9 cellular contexts compared by ENCODE assay signal in genomic region chr16:53518550-53519416, GRCh38. TPM values are rescaled to one million over a fixed set of nuclear protein-coding genes. Genes with fewer than 3 reads are reported as not detected.
DNase-seq lines count a peak whose midpoint lies in the region; ATAC-seq, FAIRE-seq and TF ChIP-seq lines count a peak whose summit lies in the region.
"Had no signal": no experiment of that assay in that cellular context is flagged by ENCODE, and none has a peak within 500 bp of the region (broad histone marks: within the 10 kb centered on the region; RNA-seq: fewer than 3 reads in every experiment).

No MANE protein-coding gene starts in this region.

- H3K9me3 Mint-ChIP-seq in T-helper 2 cell treated with Interferon-gamma antibody and Interleukin-4, amounts not matched to agents 5 μg/mL and 100 μg/mL, for 36 hours, result peaks cover 7% of the 10 kb centered on the region
- no peaks in the 10 kb centered on the region for H3K9me3 Mint-ChIP-seq in natural killer cell treated with Interleukin-12 subunit alpha and Interleukin-12 subunit beta and Interleukin-15 and Interleukin-18, amount 100 ng/mL, for 72 hours

- no peak for TF ChIP-seq CTCF in GM12878 (IDR thresholded peaks at IDR 0.05 in 2 of 3, conservative IDR thresholded peaks at IDR 0.05 in 1 of 3; ENCODE audit: control insufficient read depth in 2 of 3, extremely low read depth in 1 of 3, insufficient read depth in 1 of 3, low read depth in 3 of 3, low read length in 3 of 3)

- H3K4me3 Mint-ChIP-seq in T-helper 2 cell treated with Interferon-gamma antibody and Interleukin-4, amounts not matched to agents 5 μg/mL and 100 μg/mL, for 36 hours, result peak overlapping the region; percentile 77
- H3K4me3 Mint-ChIP-seq in natural killer cell treated with Interleukin-12 subunit alpha and Interleukin-12 subunit beta and Interleukin-15 and Interleukin-18, amount 100 ng/mL, for 72 hours, result peak overlapping the region; percentile 81

- WGBS in GM12878 (ENCODE audit: insufficient coverage, insufficient replicate concordance, low lambda C conversion rate, missing lambda C conversion rate), result 3% methylated on average over 19 of the region's 19 CpGs

- FAIRE-seq in GM12878 (lab: Jason Lieb, UNC), result peak; percentile 96

- no peaks in the 10 kb centered on the region for H3K27me3 ChIP-seq in GM12878 (replicated peaks in 1 of 2; ENCODE audit: control insufficient read depth in 2 of 2, insufficient read depth in 2 of 2, low read length in 1 of 2)
- H3K27me3 ChIP-seq: ascending aorta had no signal

- H3K36me3 Mint-ChIP-seq in T-helper 2 cell treated with Interferon-gamma antibody and Interleukin-4, amounts not matched to agents 5 μg/mL and 100 μg/mL, for 36 hours (ENCODE audit: low read depth), result peaks cover 14% of the 10 kb centered on the region
- H3K36me3 Mint-ChIP-seq in natural killer cell treated with Interleukin-12 subunit alpha and Interleukin-12 subunit beta and Interleukin-15 and Interleukin-18, amount 100 ng/mL, for 72 hours, result peaks cover 12% of the 10 kb centered on the region

- CTCF ChIA-PET in GM12878 (lab: Yijun Ruan, JAX), result interaction anchor here (0.7 to 2.6 kb wide), 6 partner anchors 9 to 464 kb away, joined by 3 to 10 read pairs (median 4); partner anchors contain the start of gene CHD9

- H3K27ac ChIP-seq in GM12878 (ENCODE audit: control insufficient read depth, insufficient read depth), result peak overlapping the region; percentile 94

- POLR2A ChIA-PET in GM12878 (lab: Charles Lee), result interaction anchor here (0.6 to 1.8 kb wide), 9 partner anchors 11 to 373 kb away, joined by 3 to 12 read pairs (median 4); partner anchors contain the start of gene AKTIP

- H3K4me1 ChIP-seq in GM12878 (ENCODE audit: control insufficient read depth, insufficient read depth, low read length), result peaks cover 21% of the 10 kb centered on the region
- H3K4me1 ChIP-seq: ascending aorta had no signal

- peak overlapping the region; percentile 72 for H3K4me2 ChIP-seq in GM12878 (ENCODE audit: control insufficient read depth, insufficient read depth)

- peak overlapping the region; percentile 66 for H3K9ac ChIP-seq in GM12878 (ENCODE audit: control insufficient read depth, insufficient read depth, low read length)

- H3K4me1 Mint-ChIP-seq in T-helper 2 cell treated with Interferon-gamma antibody and Interleukin-4, amounts not matched to agents 5 μg/mL and 100 μg/mL, for 36 hours (ENCODE audit: low read depth), result peaks cover 51% of the 10 kb centered on the region
- peaks cover 47 to 53% of the 10 kb centered on the region in 2 donors for H3K4me1 Mint-ChIP-seq in natural killer cell treated with Interleukin-12 subunit alpha and Interleukin-12 subunit beta and Interleukin-15 and Interleukin-18, amount 100 ng/mL, for 72 hours (ENCODE audit: low read depth in 2 of 2)

- TF ChIP-seq EP300 in GM12878 (IDR thresholded peaks at IDR 0.05; ENCODE audit: borderline replicate concordance in 1 of 2, control insufficient read depth in 1 of 2, low read depth in 2 of 2, low read length in 2 of 2), result peak; percentile 82 to 85

- RAD21 ChIA-PET in GM12878 (lab: Charles Lee; ENCODE audit: unreplicated experiment), result interaction anchor here (0.7 to 1.6 kb wide), 12 partner anchors 9 to 461 kb away, joined by 3 to 8 read pairs (median 4); no protein-coding TSS in a partner anchor

- SMC1A ChIA-PET in GM12878 (lab: Charles Lee; ENCODE audit: uncharacterized antibody, unreplicated experiment), result interaction anchor here (0.9 to 5.1 kb wide), 7 partner anchors 10 to 61 kb away, joined by 4 to 43 read pairs (median 5); no protein-coding TSS in a partner anchor

- H3K27me3 Mint-ChIP-seq in T-helper 2 cell treated with Interferon-gamma antibody and Interleukin-4, amounts not matched to agents 5 μg/mL and 100 μg/mL, for 36 hours (ENCODE audit: low read depth), result no peaks in the 10 kb centered on the region
- H3K27me3 Mint-ChIP-seq in natural killer cell treated with Interleukin-12 subunit alpha and Interleukin-12 subunit beta and Interleukin-15 and Interleukin-18, amount 100 ng/mL, for 72 hours, result peaks cover 7 to 11% of the 10 kb centered on the region in 2 donors

- in situ Hi-C loops in GM12878 (cut with MboI), result loop anchor here (5.0 kb wide), 1 partner anchor 461 kb away; no protein-coding TSS in a partner anchor

- H2AFZ ChIP-seq in GM12878 (ENCODE audit: control insufficient read depth, low read depth, low read length), result peak overlapping the region; percentile 78

- peak; percentile 65 for TF ChIP-seq POLR2A in GM12878 (IDR thresholded peaks at IDR 0.05; ENCODE audit: low read depth, low read length)

- H3K4me3 ChIP-seq in GM12878, result peak overlapping the region; percentile 44; the same call in 1 of the 2 replicates
- H3K4me3 ChIP-seq: ascending aorta had no signal

- intact Hi-C loops in GM12878 (cut with micrococcal nuclease; ENCODE audit: unreplicated experiment), result loop anchor here (10.0 kb wide), 1 partner anchor 186 kb away; the partner anchor contains the start of genes FTO and RPGRIP1L

- H3K36me3 ChIP-seq in GM12878 (ENCODE audit: control insufficient read depth in 2 of 2, insufficient read depth in 2 of 2, low read length in 1 of 2), result no peaks in the 10 kb centered on the region
- H3K36me3 ChIP-seq: ascending aorta had no signal

- no peak for TF ChIP-seq RAD21 in GM12878 (IDR thresholded peaks at IDR 0.05; ENCODE audit: insufficient read depth, low read depth, low read length)

- TSS peak; percentile 97 for BruUV-seq in GM12878 (replicated peaks; lab: Mats Ljungman, UMichigan)

- no peaks in the 10 kb centered on the region for H3K79me2 ChIP-seq in GM12878 (ENCODE audit: control insufficient read depth, insufficient read depth, low read length)

- H3K27ac Mint-ChIP-seq in T-helper 2 cell treated with Interferon-gamma antibody and Interleukin-4, amounts not matched to agents 5 μg/mL and 100 μg/mL, for 36 hours, result peak overlapping the region; percentile 88
- peak overlapping the region; percentile 65 to 77 for H3K27ac Mint-ChIP-seq in natural killer cell treated with Interleukin-12 subunit alpha and Interleukin-12 subunit beta and Interleukin-15 and Interleukin-18, amount 100 ng/mL, for 72 hours

- ATAC-seq in GM19025 (IDR thresholded peaks at IDR 0.05; ENCODE audit: low read depth, unreplicated experiment) (peak; percentile 84), HG03060 (IDR thresholded peaks at IDR 0.05; ENCODE audit: low read depth, unreplicated experiment) (peak; percentile 97), GM12878 (peak; percentile 94)
- ATAC-seq in natural killer cell treated with Interleukin-12 subunit alpha and Interleukin-12 subunit beta and Interleukin-15 and Interleukin-18, amount 100 ng/mL, for 72 hours, result peak; percentile 94 to 96

- peak; percentile 87 for DNase-seq in T-helper 2 cell treated with Interferon-gamma antibody and Interleukin-4, amounts not matched to agents 5 μg/mL and 100 μg/mL, for 36 hours (ENCODE audit: low spot score)
- DNase-seq in GM12878 (ENCODE audit: low read depth, low spot score) (peak; percentile 97), ureter (ENCODE audit: low spot score) (peak; percentile 55), AG08396 (ENCODE audit: low spot score) (no peak), COR-L47 (lab: John Stamatoyannopoulos, UW) (no peak)
- peak; percentile 92 for DNase-seq in natural killer cell treated with Interleukin-12 subunit alpha and Interleukin-12 subunit beta and Interleukin-15 and Interleukin-18, amount 100 ng/mL, for 72 hours (ENCODE audit: low spot score)

- no peaks in the 10 kb centered on the region for H4K20me1 ChIP-seq in GM12878 (ENCODE audit: control insufficient read depth, insufficient read depth)

- H3K9me3 ChIP-seq in GM12878 (replicated peaks; ENCODE audit: control insufficient read depth, insufficient read depth, low read length), result peaks cover 2% of the 10 kb centered on the region; the same call in 1 of the 3 replicates
- H3K9me3 ChIP-seq: ascending aorta had no signal

TF ChIP-seq in GM12878, 131 proteins besides CTCF, POLR2A, EP300 and RAD21 (continues in another document):
- TF ChIP-seq HCFC1 (IDR thresholded peaks at IDR 0.05; ENCODE audit: low read length), result no peak
- TF ChIP-seq TCF3 (IDR thresholded peaks at IDR 0.05; ENCODE audit: borderline replicate concordance, insufficient read depth, low read depth, low read length), result peak; percentile 86
- TF ChIP-seq ZSCAN29 (IDR thresholded peaks at IDR 0.05), result peak; percentile 16; the same call in 1 of the 2 replicates
- no peak for TF ChIP-seq SKIL (IDR thresholded peaks at IDR 0.05; ENCODE audit: low read depth, poor library complexity, severe bottlenecking)

RNA-seq across cellular contexts. Expression of gene AKTIP, which starts 15.8 kb away (rescaled TPM):
- 45.2 and 53.2 TPM in 2 replicates for total RNA-seq in GM12878 (2013; cell fraction: nucleolus; rRNA removed)
- 15.2 and 16.2 TPM in 2 replicates for total RNA-seq in GM12878 (2014; rRNA removed)
- total RNA-seq in GM12878 (2014; rRNA removed; fragmentation: Illumina TruSeq; extraction: Trizol), result 10.2 and 12.6 TPM in 2 replicates
- total RNA-seq in GM12878 (2021), result 11.8 and 13.1 TPM in 2 replicates
- polyA plus RNA-seq in GM12878 (2011; ENCODE audit: low read depth), result 11.1 TPM
- polyA plus RNA-seq in GM12878 (2011; rRNA removed), result 22.9 and 27.3 TPM in 2 replicates
- polyA plus RNA-seq in GM12878 (2011; cell fraction: cytosol; rRNA removed), result 12.5 and 13.5 TPM in 2 replicates
- 24.3 and 25.1 TPM in 2 replicates for polyA plus RNA-seq in GM12878 (2011; cell fraction: nucleus; rRNA removed)
- polyA plus RNA-seq in GM12878 (2012), result 11.2 and 11.3 TPM in 2 replicates
- polyA plus RNA-seq in GM12878 (2014; fragmentation: Illumina TruSeq; extraction: Trizol), result 14.1 and 16.4 TPM in 2 replicates
- 10 to 100 TPM; 11.4 to 13.1 TPM for polyA plus RNA-seq in GM12878 (2014; fragmentation: Nextera tagmentation; extraction: Ambion mirVana)
- 12.4 and 12.5 TPM in 2 replicates for polyA plus RNA-seq in GM12878 (2014; rRNA removed)
- 10 to 100 TPM; 16.1 to 16.6 TPM for polyA plus RNA-seq in GM12878 (2016; fragmentation: Nextera tagmentation; extraction: Ambion mirVana)
- polyA minus RNA-seq in GM12878 (2011; rRNA and poly(A)+ RNA removed), result 21.2 and 23.3 TPM in 2 replicates
- polyA minus RNA-seq in GM12878 (2011; cell fraction: cytosol; rRNA and poly(A)+ RNA removed), result 4.4 and 5.6 TPM in 2 replicates
- 9.3 and 20.3 TPM in 2 replicates for polyA minus RNA-seq in GM12878 (2011; cell fraction: nucleus; rRNA and poly(A)+ RNA removed)
- 10 to 100 TPM; 28.0 to 30.2 TPM for total RNA-seq in natural killer cell treated with Interleukin-12 subunit alpha and Interleukin-12 subunit beta and Interleukin-15 and Interleukin-18, amount 100 ng/mL, for 72 hours
- 59.6 TPM for total RNA-seq in ureter

Comparison
In these comparisons a context has a peak if more than half of its experiments do, and no peak if none do; other contexts are left out.
1. DNase-seq: peak in T-helper 2 cell treated with Interferon-gamma antibody and Interleukin-4, amounts not matched to agents 5 μg/mL and 100 μg/mL, for 36 hours (single experiment), GM12878 (single experiment), natural killer cell treated with Interleukin-12 subunit alpha and Interleukin-12 subunit beta and Interleukin-15 and Interleukin-18, amount 100 ng/mL, for 72 hours (single experiment) and ureter (single experiment); none in AG08396 (single experiment) and COR-L47 (single experiment).
2. Peak in every context shown above with its lines, with median percentiles within 50 percentile points of each other: ATAC-seq.